1 cellular context compared by ENCODE assay signal in the genomic region with DNA sequence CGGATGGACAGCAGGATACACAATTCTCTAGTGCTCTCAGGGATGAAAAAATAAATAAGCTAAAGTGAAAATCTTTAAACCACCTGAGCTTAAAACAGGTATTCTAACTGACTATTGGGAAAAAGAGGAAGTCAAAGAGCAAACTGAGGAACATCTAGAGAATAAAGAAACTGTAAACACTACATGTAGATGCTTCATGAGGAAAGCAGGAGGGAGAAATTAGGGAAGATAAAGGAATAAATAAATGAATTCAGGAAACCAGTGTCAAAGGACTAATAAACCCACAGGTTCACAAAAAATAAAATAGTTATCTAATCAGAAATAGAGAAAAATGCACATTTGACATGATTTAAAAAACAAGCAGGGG.
TF ChIP-seq lines count a peak whose summit lies in the region.

No MANE protein-coding gene starts in this region.

TF ChIP-seq in HepG2, 621 proteins besides CTCF, POLR2A, EP300 and RAD21:
- TF ChIP-seq PHF5A (CRISPR knock-in tag; IDR thresholded peaks at IDR 0.05; ENCODE audit: low read depth, unreplicated experiment) (no peak), ZNF766 (CRISPR knock-in tag; IDR thresholded peaks at IDR 0.05; ENCODE audit: borderline replicate concordance) (0 out of 2 replicates have a peak, but pooled peaks have one; percentile 13), POLR2G (IDR thresholded peaks at IDR 0.05; ENCODE audit: low read depth, low read length) (no peak), EED (CRISPR knock-in tag; IDR thresholded peaks at IDR 0.05) (no peak), ZNF335 (CRISPR knock-in tag; IDR thresholded peaks at IDR 0.05) (no peak), MXI1 (IDR thresholded peaks at IDR 0.05; ENCODE audit: borderline replicate concordance, low read depth, low read length) (no peak), ARID2 (CRISPR knock-in tag; IDR thresholded peaks at IDR 0.05; ENCODE audit: borderline replicate concordance) (no peak), ZNF496 (CRISPR knock-in tag; IDR thresholded peaks at IDR 0.05; ENCODE audit: insufficient replicate concordance) (no peak), ARHGAP35 (CRISPR knock-in tag; IDR thresholded peaks at IDR 0.05; ENCODE audit: borderline replicate concordance) (no peak), BCL6 (CRISPR knock-in tag; IDR thresholded peaks at IDR 0.05) (no peak), TEAD2 (CRISPR knock-in tag; IDR thresholded peaks at IDR 0.05) (no peak), MTA1 (CRISPR knock-in tag; IDR thresholded peaks at IDR 0.05; ENCODE audit: borderline replicate concordance) (no peak), SP2 (CRISPR knock-in tag; IDR thresholded peaks at IDR 0.05) (no peak), GTF3A (CRISPR knock-in tag; conservative IDR thresholded peaks at IDR 0.05) (peak; percentile 13; the same call in 1 of the 2 replicates), REXO4 (CRISPR knock-in tag; IDR thresholded peaks at IDR 0.05; ENCODE audit: borderline replicate concordance) (no peak), NCOR1 (IDR thresholded peaks at IDR 0.05; ENCODE audit: borderline replicate concordance, low read length) (no peak), ZFP62 (CRISPR knock-in tag; IDR thresholded peaks at IDR 0.05) (no peak), GLMP (CRISPR knock-in tag; IDR thresholded peaks at IDR 0.05; ENCODE audit: borderline replicate concordance) (no peak), GTF2F1 (IDR thresholded peaks at IDR 0.05; ENCODE audit: low read length) (no peak), ZNF605 (CRISPR knock-in tag; IDR thresholded peaks at IDR 0.05) (no peak), NFAT5 (CRISPR knock-in tag; IDR thresholded peaks at IDR 0.05) (no peak), USF2 (IDR thresholded peaks at IDR 0.05; ENCODE audit: low read depth, low read length) (no peak), USF2 (CRISPR knock-in tag; IDR thresholded peaks at IDR 0.05; ENCODE audit: borderline replicate concordance) (peak; percentile 41; the same call in 1 of the 2 replicates), NR1H2 (CRISPR knock-in tag; IDR thresholded peaks at IDR 0.05; ENCODE audit: borderline replicate concordance, low read depth) (no peak), HOXA7 (CRISPR knock-in tag; IDR thresholded peaks at IDR 0.05) (no peak), ZNF563 (CRISPR knock-in tag; IDR thresholded peaks at IDR 0.05) (no peak), ISL2 (CRISPR knock-in tag; IDR thresholded peaks at IDR 0.05) (no peak)
- TF ChIP-seq, protein P1, sequence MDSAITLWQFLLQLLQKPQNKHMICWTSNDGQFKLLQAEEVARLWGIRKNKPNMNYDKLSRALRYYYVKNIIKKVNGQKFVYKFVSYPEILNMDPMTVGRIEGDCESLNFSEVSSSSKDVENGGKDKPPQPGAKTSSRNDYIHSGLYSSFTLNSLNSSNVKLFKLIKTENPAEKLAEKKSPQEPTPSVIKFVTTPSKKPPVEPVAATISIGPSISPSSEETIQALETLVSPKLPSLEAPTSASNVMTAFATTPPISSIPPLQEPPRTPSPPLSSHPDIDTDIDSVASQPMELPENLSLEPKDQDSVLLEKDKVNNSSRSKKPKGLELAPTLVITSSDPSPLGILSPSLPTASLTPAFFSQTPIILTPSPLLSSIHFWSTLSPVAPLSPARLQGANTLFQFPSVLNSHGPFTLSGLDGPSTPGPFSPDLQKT (CRISPR knock-in tag; IDR thresholded peaks at IDR 0.05; ENCODE audit: borderline replicate concordance) = no peak
- TF ChIP-seq, protein P2, sequence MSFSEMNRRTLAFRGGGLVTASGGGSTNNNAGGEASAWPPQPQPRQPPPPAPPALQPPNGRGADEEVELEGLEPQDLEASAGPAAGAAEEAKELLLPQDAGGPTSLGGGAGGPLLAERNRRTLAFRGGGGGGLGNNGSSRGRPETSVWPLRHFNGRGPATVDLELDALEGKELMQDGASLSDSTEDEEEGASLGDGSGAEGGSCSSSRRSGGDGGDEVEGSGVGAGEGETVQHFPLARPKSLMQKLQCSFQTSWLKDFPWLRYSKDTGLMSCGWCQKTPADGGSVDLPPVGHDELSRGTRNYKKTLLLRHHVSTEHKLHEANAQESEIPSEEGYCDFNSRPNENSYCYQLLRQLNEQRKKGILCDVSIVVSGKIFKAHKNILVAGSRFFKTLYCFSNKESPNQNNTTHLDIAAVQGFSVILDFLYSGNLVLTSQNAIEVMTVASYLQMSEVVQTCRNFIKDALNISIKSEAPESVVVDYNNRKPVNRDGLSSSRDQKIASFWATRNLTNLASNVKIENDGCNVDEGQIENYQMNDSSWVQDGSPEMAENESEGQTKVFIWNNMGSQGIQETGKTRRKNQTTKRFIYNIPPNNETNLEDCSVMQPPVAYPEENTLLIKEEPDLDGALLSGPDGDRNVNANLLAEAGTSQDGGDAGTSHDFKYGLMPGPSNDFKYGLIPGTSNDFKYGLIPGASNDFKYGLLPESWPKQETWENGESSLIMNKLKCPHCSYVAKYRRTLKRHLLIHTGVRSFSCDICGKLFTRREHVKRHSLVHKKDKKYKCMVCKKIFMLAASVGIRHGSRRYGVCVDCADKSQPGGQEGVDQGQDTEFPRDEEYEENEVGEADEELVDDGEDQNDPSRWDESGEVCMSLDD (CRISPR knock-in tag; IDR thresholded peaks at IDR 0.05; ENCODE audit: borderline replicate concordance) = 0 out of 2 replicates have a peak, but pooled peaks have one; percentile 45
- TF ChIP-seq, protein P3, sequence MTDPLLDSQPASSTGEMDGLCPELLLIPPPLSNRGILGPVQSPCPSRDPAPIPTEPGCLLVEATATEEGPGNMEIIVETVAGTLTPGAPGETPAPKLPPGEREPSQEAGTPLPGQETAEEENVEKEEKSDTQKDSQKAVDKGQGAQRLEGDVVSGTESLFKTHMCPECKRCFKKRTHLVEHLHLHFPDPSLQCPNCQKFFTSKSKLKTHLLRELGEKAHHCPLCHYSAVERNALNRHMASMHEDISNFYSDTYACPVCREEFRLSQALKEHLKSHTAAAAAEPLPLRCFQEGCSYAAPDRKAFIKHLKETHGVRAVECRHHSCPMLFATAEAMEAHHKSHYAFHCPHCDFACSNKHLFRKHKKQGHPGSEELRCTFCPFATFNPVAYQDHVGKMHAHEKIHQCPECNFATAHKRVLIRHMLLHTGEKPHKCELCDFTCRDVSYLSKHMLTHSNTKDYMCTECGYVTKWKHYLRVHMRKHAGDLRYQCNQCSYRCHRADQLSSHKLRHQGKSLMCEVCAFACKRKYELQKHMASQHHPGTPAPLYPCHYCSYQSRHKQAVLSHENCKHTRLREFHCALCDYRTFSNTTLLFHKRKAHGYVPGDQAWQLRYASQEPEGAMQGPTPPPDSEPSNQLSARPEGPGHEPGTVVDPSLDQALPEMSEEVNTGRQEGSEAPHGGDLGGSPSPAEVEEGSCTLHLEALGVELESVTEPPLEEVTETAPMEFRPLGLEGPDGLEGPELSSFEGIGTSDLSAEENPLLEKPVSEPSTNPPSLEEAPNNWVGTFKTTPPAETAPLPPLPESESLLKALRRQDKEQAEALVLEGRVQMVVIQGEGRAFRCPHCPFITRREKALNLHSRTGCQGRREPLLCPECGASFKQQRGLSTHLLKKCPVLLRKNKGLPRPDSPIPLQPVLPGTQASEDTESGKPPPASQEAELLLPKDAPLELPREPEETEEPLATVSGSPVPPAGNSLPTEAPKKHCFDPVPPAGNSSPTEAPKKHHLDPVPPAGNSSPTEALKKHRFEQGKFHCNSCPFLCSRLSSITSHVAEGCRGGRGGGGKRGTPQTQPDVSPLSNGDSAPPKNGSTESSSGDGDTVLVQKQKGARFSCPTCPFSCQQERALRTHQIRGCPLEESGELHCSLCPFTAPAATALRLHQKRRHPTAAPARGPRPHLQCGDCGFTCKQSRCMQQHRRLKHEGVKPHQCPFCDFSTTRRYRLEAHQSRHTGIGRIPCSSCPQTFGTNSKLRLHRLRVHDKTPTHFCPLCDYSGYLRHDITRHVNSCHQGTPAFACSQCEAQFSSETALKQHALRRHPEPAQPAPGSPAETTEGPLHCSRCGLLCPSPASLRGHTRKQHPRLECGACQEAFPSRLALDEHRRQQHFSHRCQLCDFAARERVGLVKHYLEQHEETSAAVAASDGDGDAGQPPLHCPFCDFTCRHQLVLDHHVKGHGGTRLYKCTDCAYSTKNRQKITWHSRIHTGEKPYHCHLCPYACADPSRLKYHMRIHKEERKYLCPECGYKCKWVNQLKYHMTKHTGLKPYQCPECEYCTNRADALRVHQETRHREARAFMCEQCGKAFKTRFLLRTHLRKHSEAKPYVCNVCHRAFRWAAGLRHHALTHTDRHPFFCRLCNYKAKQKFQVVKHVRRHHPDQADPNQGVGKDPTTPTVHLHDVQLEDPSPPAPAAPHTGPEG (CRISPR knock-in tag; IDR thresholded peaks at IDR 0.05) = no peak
- TF ChIP-seq, protein P4, sequence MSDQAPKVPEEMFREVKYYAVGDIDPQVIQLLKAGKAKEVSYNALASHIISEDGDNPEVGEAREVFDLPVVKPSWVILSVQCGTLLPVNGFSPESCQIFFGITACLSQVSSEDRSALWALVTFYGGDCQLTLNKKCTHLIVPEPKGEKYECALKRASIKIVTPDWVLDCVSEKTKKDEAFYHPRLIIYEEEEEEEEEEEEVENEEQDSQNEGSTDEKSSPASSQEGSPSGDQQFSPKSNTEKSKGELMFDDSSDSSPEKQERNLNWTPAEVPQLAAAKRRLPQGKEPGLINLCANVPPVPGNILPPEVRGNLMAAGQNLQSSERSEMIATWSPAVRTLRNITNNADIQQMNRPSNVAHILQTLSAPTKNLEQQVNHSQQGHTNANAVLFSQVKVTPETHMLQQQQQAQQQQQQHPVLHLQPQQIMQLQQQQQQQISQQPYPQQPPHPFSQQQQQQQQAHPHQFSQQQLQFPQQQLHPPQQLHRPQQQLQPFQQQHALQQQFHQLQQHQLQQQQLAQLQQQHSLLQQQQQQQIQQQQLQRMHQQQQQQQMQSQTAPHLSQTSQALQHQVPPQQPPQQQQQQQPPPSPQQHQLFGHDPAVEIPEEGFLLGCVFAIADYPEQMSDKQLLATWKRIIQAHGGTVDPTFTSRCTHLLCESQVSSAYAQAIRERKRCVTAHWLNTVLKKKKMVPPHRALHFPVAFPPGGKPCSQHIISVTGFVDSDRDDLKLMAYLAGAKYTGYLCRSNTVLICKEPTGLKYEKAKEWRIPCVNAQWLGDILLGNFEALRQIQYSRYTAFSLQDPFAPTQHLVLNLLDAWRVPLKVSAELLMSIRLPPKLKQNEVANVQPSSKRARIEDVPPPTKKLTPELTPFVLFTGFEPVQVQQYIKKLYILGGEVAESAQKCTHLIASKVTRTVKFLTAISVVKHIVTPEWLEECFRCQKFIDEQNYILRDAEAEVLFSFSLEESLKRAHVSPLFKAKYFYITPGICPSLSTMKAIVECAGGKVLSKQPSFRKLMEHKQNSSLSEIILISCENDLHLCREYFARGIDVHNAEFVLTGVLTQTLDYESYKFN (CRISPR knock-in tag; conservative IDR thresholded peaks at IDR 0.05) = no peak
